8 cellular contexts compared by ENCODE assay signal in genomic region chr5:143396353-143396940, GRCh38. TPM values are rescaled to one million over a fixed set of nuclear protein-coding genes. Genes with fewer than 3 reads are reported as not detected.
DNase-seq lines count a peak whose midpoint lies in the region; ATAC-seq and TF ChIP-seq lines count a peak whose summit lies in the region.

No MANE protein-coding gene starts in this region.

- H3K9me3 ChIP-seq in right cardiac atrium (ENCODE audit: control insufficient read depth, low read length) = no peaks in the 10 kb centered on the region
- H3K9me3 ChIP-seq in upper lobe of right lung = no peaks in the 10 kb centered on the region

- 42% methylated on average over 5 of the region's 5 CpGs for WGBS in right cardiac atrium

- no peaks in the 10 kb centered on the region for H3K27me3 ChIP-seq in right cardiac atrium (ENCODE audit: control insufficient read depth, insufficient read depth)
- H3K27me3 ChIP-seq in upper lobe of right lung = no peaks in the 10 kb centered on the region

- H3K36me3 ChIP-seq in upper lobe of right lung = peaks cover 13% of the 10 kb centered on the region

- H3K27ac ChIP-seq in right cardiac atrium (ENCODE audit: low read length) (no peak overlapping the region), upper lobe of right lung (peak overlapping the region; percentile 20)

- H3K4me1 ChIP-seq in right cardiac atrium (ENCODE audit: control insufficient read depth, insufficient read depth, low read length) = peaks cover 3% of the 10 kb centered on the region
- H3K4me1 ChIP-seq in upper lobe of right lung = peaks cover 82% of the 10 kb centered on the region

- H3K4me3 ChIP-seq in right cardiac atrium (ENCODE audit: low read length) = peak overlapping the region; percentile 56
- peak overlapping the region; percentile 91 for H3K4me3 ChIP-seq in upper lobe of right lung

- H3K27me3 Mint-ChIP-seq in activated CD4-positive, alpha-beta memory T cell treated with anti-CD3 and anti-CD28 coated beads, Interleukin-2, amount 10 ng/mL, durations not matched to agents 7 days and 5 days = no peaks in the 10 kb centered on the region

- no peak for TF ChIP-seq CTCF in upper lobe of right lung (IDR thresholded peaks at IDR 0.05)

- H3K9me3 Mint-ChIP-seq in activated CD4-positive, alpha-beta memory T cell treated with anti-CD3 and anti-CD28 coated beads, Interleukin-2, amount 10 ng/mL, durations not matched to agents 7 days and 5 days = no peaks in the 10 kb centered on the region

- peaks cover 45% of the 10 kb centered on the region for H3K36me3 Mint-ChIP-seq in activated CD4-positive, alpha-beta memory T cell treated with anti-CD3 and anti-CD28 coated beads, Interleukin-2, amount 10 ng/mL, durations not matched to agents 7 days and 5 days (ENCODE audit: low read depth)

- intact Hi-C loops in right cardiac atrium (cut with DNase I) (loop anchor here in 1 of 4 donors (10.0 kb wide), 1 partner anchor 292 kb away; no protein-coding TSS in a partner anchor), left cardiac atrium (cut with DNase I) (loop anchor here in 1 of 2 donors (5.0 kb wide), 1 partner anchor 69 kb away; no protein-coding TSS in a partner anchor), upper lobe of right lung (cut with DNase I) (no loop called here)

- H3K4me3 Mint-ChIP-seq in activated CD4-positive, alpha-beta memory T cell treated with anti-CD3 and anti-CD28 coated beads, Interleukin-2, amount 10 ng/mL, durations not matched to agents 7 days and 5 days = peak overlapping the region; percentile 63

- POLR2A ChIA-PET in activated CD4-positive, alpha-beta memory T cell treated with anti-CD3 and anti-CD28 coated beads, Interleukin-2, amount 10 ng/mL, durations not matched to agents 7 days and 5 days (lab: Charles Lee) = interaction anchor here (1.1 kb wide), 1 partner anchor 8 kb away, joined by 3 read pairs; no protein-coding TSS in a partner anchor
- POLR2A ChIA-PET in HEK293T (lab: Yijun Ruan, JAX) = no interaction called here

- ATAC-seq in right cardiac atrium (no peak), left cardiac atrium (no peak), upper lobe of right lung (no peak)

- DNase-seq in right cardiac atrium (no peak), left cardiac atrium (no peak), germinal center (ENCODE audit: low spot score) (peak; percentile 16), upper lobe of right lung (no peak), COLO829 (ENCODE audit: low spot score) (no peak), HEK293T (ENCODE audit: extremely low spot score) (no peak), GM19238 (ENCODE audit: insufficient read length, low spot score) (no peak)
- DNase-seq in activated CD4-positive, alpha-beta memory T cell treated with anti-CD3 and anti-CD28 coated beads, Interleukin-2, amount 10 ng/mL, durations not matched to agents 7 days and 5 days = no peak

- CTCF ChIA-PET in activated CD4-positive, alpha-beta memory T cell treated with anti-CD3 and anti-CD28 coated beads, Interleukin-2, amount 10 ng/mL, durations not matched to agents 7 days and 5 days (lab: Charles Lee) = interaction anchor here (0.7 to 2.1 kb wide), 3 partner anchors 295 to 393 kb away, joined by 3 to 8 read pairs (median 4); no protein-coding TSS in a partner anchor
- CTCF ChIA-PET in HEK293T (lab: Yijun Ruan, JAX) = interaction anchor here (0.6 kb wide), 1 partner anchor 291 kb away, joined by 3 read pairs; no protein-coding TSS in a partner anchor

- H3K4me1 Mint-ChIP-seq in activated CD4-positive, alpha-beta memory T cell treated with anti-CD3 and anti-CD28 coated beads, Interleukin-2, amount 10 ng/mL, durations not matched to agents 7 days and 5 days = peaks cover 60% of the 10 kb centered on the region

- H3K27ac Mint-ChIP-seq in activated CD4-positive, alpha-beta memory T cell treated with anti-CD3 and anti-CD28 coated beads, Interleukin-2, amount 10 ng/mL, durations not matched to agents 7 days and 5 days = no peak overlapping the region

TF ChIP-seq in HEK293T, 16 proteins besides CTCF, POLR2A, EP300 and RAD21:
- TF ChIP-seq ELF4 (IDR thresholded peaks at IDR 0.05) (no peak), HDGF (IDR thresholded peaks at IDR 0.05; ENCODE audit: borderline replicate concordance) (no peak), SP1 (IDR thresholded peaks at IDR 0.05) (no peak), ZNF384 (IDR thresholded peaks at IDR 0.05) (no peak), FOXM1 (IDR thresholded peaks at IDR 0.05; ENCODE audit: borderline replicate concordance) (no peak), L3MBTL2 (conservative IDR thresholded peaks at IDR 0.05) (no peak), BHLHE40 (IDR thresholded peaks at IDR 0.05; ENCODE audit: borderline replicate concordance) (no peak), CTBP1 (IDR thresholded peaks at IDR 0.05; ENCODE audit: borderline replicate concordance) (no peak), FOXK2 (IDR thresholded peaks at IDR 0.05) (no peak), PKNOX1 (IDR thresholded peaks at IDR 0.05) (no peak), SUZ12 (IDR thresholded peaks at IDR 0.05) (no peak)
TF ChIP-seq in HEK293T: peak in this region for 0.

RNA-seq across cellular contexts. Expression of gene NR3C1, which starts 7.0 kb away (rescaled TPM):
- total RNA-seq in right cardiac atrium (10 to 100 TPM; 47.2 to 66.5 (median 50.1) TPM), left cardiac atrium (10 to 100 TPM; 39.0 to 51.7 TPM), upper lobe of right lung (101 TPM)
- 16.5 TPM for polyA plus RNA-seq in right cardiac atrium
- total RNA-seq in activated CD4-positive, alpha-beta memory T cell treated with anti-CD3 and anti-CD28 coated beads, Interleukin-2, amount 10 ng/mL, durations not matched to agents 7 days and 5 days = 10 to 100 TPM; 79.3 to 81.6 TPM
